Comparison of ENCODE assay signal across 13 cellular contexts in the genomic region with DNA sequence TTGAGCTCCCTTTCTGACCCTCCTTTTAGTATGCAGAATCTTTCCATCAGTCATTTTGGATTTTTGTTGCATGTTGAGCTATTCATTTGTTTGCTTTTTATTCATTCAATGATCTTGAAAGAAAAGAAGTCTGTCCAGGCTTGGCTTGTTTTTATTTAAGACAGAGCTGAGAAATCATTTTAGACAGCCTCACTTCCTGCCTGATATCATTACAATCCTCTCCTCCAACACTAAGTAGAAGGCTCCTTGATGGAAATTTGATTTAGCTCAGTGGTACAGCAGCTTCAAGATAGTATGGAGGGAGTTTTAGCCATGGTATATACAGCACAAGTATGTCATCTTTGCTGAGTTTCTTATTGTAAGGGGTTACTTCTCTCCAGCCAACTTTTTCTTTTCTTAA. TPM values are rescaled to one million over a fixed set of nuclear protein-coding genes. Genes with fewer than 3 reads are reported as not detected.
DNase-seq lines count a peak whose midpoint lies in the region; ATAC-seq, FAIRE-seq and TF ChIP-seq lines count a peak whose summit lies in the region.
"Had no signal": no experiment of that assay in that cellular context is flagged by ENCODE, and none has a peak within 500 bp of the region (broad histone marks: within the 10 kb centered on the region; RNA-seq: fewer than 3 reads in every experiment).

No MANE protein-coding gene starts in this region.

- H3K27me3 ChIP-seq in HCT116 (ENCODE audit: insufficient read depth, low read length): no peaks in the 10 kb centered on the region
- no peaks in the 10 kb centered on the region for H3K27me3 ChIP-seq in K562 (ENCODE audit: control insufficient read depth in 2 of 2, insufficient read depth in 2 of 2, low read length in 2 of 2)
- no peaks in the 10 kb centered on the region for H3K27me3 ChIP-seq in skeletal muscle tissue (ENCODE audit: control insufficient read depth in 3 of 3, insufficient read depth in 3 of 3, low read length in 3 of 3)

- no peaks in the 10 kb centered on the region for H3K9me1 ChIP-seq in K562 (ENCODE audit: control insufficient read depth, insufficient read depth, low read length)

- no peaks in the 10 kb centered on the region for H3K9me2 ChIP-seq in HCT116 (ENCODE audit: insufficient read depth)

- H3K36me3 Mint-ChIP-seq in progenitor cell of endocrine pancreas (ENCODE audit: insufficient read depth): peaks cover 4% of the 10 kb centered on the region

- TF ChIP-seq POLR2A in HCT116 (IDR thresholded peaks at IDR 0.05; ENCODE audit: borderline replicate concordance, extremely low read depth, insufficient read depth, insufficient read length): no peak
- no peak for TF ChIP-seq POLR2A in K562 (conservative IDR thresholded peaks at IDR 0.05)

- DNase-seq in HCT116 (ENCODE audit: low read depth, low spot score) (no peak), K562 (ENCODE audit: extremely low read depth in 1 of 4, low spot score in 3 of 4) (no peak), left ventricle myocardium superior (no peak), progenitor cell of endocrine pancreas (ENCODE audit: low spot score, unreplicated experiment) (no peak)
- DNase-seq in activated CD8-positive, alpha-beta memory T cell treated with anti-CD3 and anti-CD28 coated beads for 24 hours: no peak
- DNase-seq: activated naive CD8-positive, alpha-beta T cell treated with anti-CD3 and anti-CD28 coated beads, Interleukin-2, amount 10 ng/mL, durations not matched to agents 7 days and 5 days; effector CD4-positive, alpha-beta T cell; hippocampal formation had no signal

- FAIRE-seq in K562 (lab: Jason Lieb, UNC): peak; percentile 49

- peaks cover 25% of the 10 kb centered on the region for H3K4me1 Mint-ChIP-seq in progenitor cell of endocrine pancreas (ENCODE audit: low read depth)

- no peak overlapping the region for H3K4me3 Mint-ChIP-seq in progenitor cell of endocrine pancreas (ENCODE audit: low read depth)
- H3K4me3 Mint-ChIP-seq: activated naive CD8-positive, alpha-beta T cell treated with anti-CD3 and anti-CD28 coated beads, Interleukin-2, amount 10 ng/mL, durations not matched to agents 7 days and 5 days; B cell; T-helper 2 cell treated with Interferon-gamma antibody and Interleukin-4, amounts not matched to agents 5 μg/mL and 100 μg/mL, for 36 hours had no signal

- RAD21 ChIA-PET in HCT116 (lab: Charles Lee; ENCODE audit: low non-redundant PET in 1 of 2, low total read pairs in 2 of 2, uncharacterized antibody in 2 of 2, unreplicated experiment in 2 of 2): no interaction called here

- H3K4me3 ChIP-seq in HCT116 (replicated peaks in 1 of 2; ENCODE audit: low read depth in 1 of 2, low read length in 2 of 2) (no peak overlapping the region), K562 (no peak overlapping the region), skeletal muscle tissue (ENCODE audit: low read length in 3 of 3) (peak overlapping the region in 1 of 3 donors; percentile 20)

- H4K20me1 ChIP-seq in HCT116 (ENCODE audit: insufficient read depth): no peaks in the 10 kb centered on the region
- H4K20me1 ChIP-seq in K562 (replicated peaks; ENCODE audit: control insufficient read depth, insufficient read depth, low read length): no peaks in the 10 kb centered on the region

- TF ChIP-seq RAD21 in HCT116 (IDR thresholded peaks at IDR 0.05; ENCODE audit: low read depth): no peak
- TF ChIP-seq RAD21 in K562 (CRISPR knock-in tag; conservative IDR thresholded peaks at IDR 0.05 in 1 of 2, IDR thresholded peaks at IDR 0.05 in 1 of 2): no peak

- H3K36me3 ChIP-seq in HCT116 (ENCODE audit: control insufficient read depth in 1 of 2, insufficient read depth in 2 of 2, low read length in 2 of 2) (no peaks in the 10 kb centered on the region), K562 (ENCODE audit: control insufficient read depth, insufficient read depth, low read length) (no peaks in the 10 kb centered on the region; the same call in 2 of the 3 replicates), skeletal muscle tissue (ENCODE audit: control insufficient read depth in 3 of 3, insufficient read depth in 3 of 3, low read length in 3 of 3) (no peaks in the 10 kb centered on the region)

- POLR2A ChIA-PET in HCT116 (lab: Charles Lee): interaction anchor here (1.0 to 2.3 kb wide), 5 partner anchors 9 to 108 kb away, joined by 3 to 11 read pairs (median 4); a partner anchor contains a TSS
- POLR2A ChIA-PET in K562 (lab: Yijun Ruan, JAX): interaction anchor here (0.9 to 3.0 kb wide), 6 partner anchors 9 to 59 kb away, joined by 3 to 15 read pairs (median 4); a partner anchor contains a TSS

- no peaks in the 10 kb centered on the region for H3K27me3 Mint-ChIP-seq in progenitor cell of endocrine pancreas
- H3K27me3 Mint-ChIP-seq: activated naive CD8-positive, alpha-beta T cell treated with anti-CD3 and anti-CD28 coated beads, Interleukin-2, amount 10 ng/mL, durations not matched to agents 7 days and 5 days; B cell had no signal

- no peak overlapping the region for H2AFZ ChIP-seq in HCT116 (ENCODE audit: low read depth, low read length, poor library complexity, severe bottlenecking)
- H2AFZ ChIP-seq in K562 (ENCODE audit: low read depth, low read length): no peak overlapping the region

- CTCF ChIA-PET in HCT116 (lab: Charles Lee) (no interaction called here), K562 (lab: Yijun Ruan, JAX; ENCODE audit: low intra/inter-chr PET ratio) (no interaction called here)

- H3K9me3 Mint-ChIP-seq in progenitor cell of endocrine pancreas (ENCODE audit: low read depth): no peaks in the 10 kb centered on the region
- H3K9me3 Mint-ChIP-seq: activated naive CD8-positive, alpha-beta T cell treated with anti-CD3 and anti-CD28 coated beads, Interleukin-2, amount 10 ng/mL, durations not matched to agents 7 days and 5 days; T-helper 2 cell treated with Interferon-gamma antibody and Interleukin-4, amounts not matched to agents 5 μg/mL and 100 μg/mL, for 36 hours had no signal

- no TSS peak for BruUV-seq in HCT116 (replicated peaks; lab: Mats Ljungman, UMichigan)
- no TSS peak for BruUV-seq in K562 (replicated peaks; lab: Mats Ljungman, UMichigan)

- intact Hi-C loops in HCT116 (cut with micrococcal nuclease) (no loop called here), K562 (cut with micrococcal nuclease) (no loop called here), left ventricle myocardium superior (cut with micrococcal nuclease) (no loop called here)

- no peak for TF ChIP-seq CTCF in HCT116 (IDR thresholded peaks at IDR 0.05 in 2 of 3, conservative IDR thresholded peaks at IDR 0.05 in 1 of 3; ENCODE audit: borderline replicate concordance in 1 of 3, insufficient read depth in 1 of 3, low read depth in 2 of 3, low read length in 2 of 3)
- no peak for TF ChIP-seq CTCF in K562 (IDR thresholded peaks at IDR 0.05 in 2 of 3, conservative IDR thresholded peaks at IDR 0.05 in 1 of 3; ENCODE audit: insufficient read depth in 2 of 3, low read depth in 1 of 3, low read length in 3 of 3)
- no peak for TF ChIP-seq CTCF in progenitor cell of endocrine pancreas (IDR thresholded peaks at IDR 0.05; ENCODE audit: unreplicated experiment)

- H3K79me2 ChIP-seq in HCT116 (ENCODE audit: insufficient read depth, low read length) (peaks cover 77% of the 10 kb centered on the region), K562 (ENCODE audit: control insufficient read depth, insufficient read depth, low read length) (peaks cover 92% of the 10 kb centered on the region)

- peak overlapping the region; percentile 57 for H3K27ac ChIP-seq in HCT116 (ENCODE audit: low read depth, low read length)
- H3K27ac ChIP-seq in K562 (ENCODE audit: extremely low read depth, low read depth, low read length): peak overlapping the region; percentile 75; the same call in 2 of the 3 replicates
- peak overlapping the region; percentile 48 for H3K27ac ChIP-seq in skeletal muscle tissue (ENCODE audit: low read depth, low read length)

- in situ Hi-C loops in K562 (cut with MboI): no loop called here

- H3K27ac Mint-ChIP-seq in progenitor cell of endocrine pancreas: no peak overlapping the region
- H3K27ac Mint-ChIP-seq: activated naive CD8-positive, alpha-beta T cell treated with anti-CD3 and anti-CD28 coated beads, Interleukin-2, amount 10 ng/mL, durations not matched to agents 7 days and 5 days; B cell; T-helper 2 cell treated with Interferon-gamma antibody and Interleukin-4, amounts not matched to agents 5 μg/mL and 100 μg/mL, for 36 hours had no signal

- H3K9me3 ChIP-seq in HCT116 (ENCODE audit: control insufficient read depth in 1 of 2, insufficient read depth in 1 of 2, low read depth in 1 of 2, low read length in 2 of 2): no peaks in the 10 kb centered on the region
- no peaks in the 10 kb centered on the region for H3K9me3 ChIP-seq in K562 (replicated peaks; ENCODE audit: control insufficient read depth, insufficient read depth, low read depth, low read length)
- H3K9me3 ChIP-seq in skeletal muscle tissue (ENCODE audit: control insufficient read depth in 3 of 3, low read length in 3 of 3): no peaks in the 10 kb centered on the region

- H3K9ac ChIP-seq in HCT116 (ENCODE audit: low read length) (no peak overlapping the region), K562 (ENCODE audit: insufficient read depth in 1 of 2, low read depth in 2 of 2, low read length in 2 of 2) (peak overlapping the region in 1 of 2 experiments; percentile 52; a peak in 1 of 4 replicates), skeletal muscle tissue (ENCODE audit: low read depth in 1 of 3, low read length in 3 of 3) (no peak overlapping the region)

- ATAC-seq in HCT116 (no peak), K562 (peak; percentile 43), left ventricle myocardium superior (peak; percentile 26), GM19455 (IDR thresholded peaks at IDR 0.05; ENCODE audit: unreplicated experiment) (no peak), HG02610 (IDR thresholded peaks at IDR 0.05; ENCODE audit: unreplicated experiment) (no peak)

- TF ChIP-seq EP300 in K562 (IDR thresholded peaks at IDR 0.05; ENCODE audit: low read length): no peak

- H3K4me2 ChIP-seq in HCT116 (ENCODE audit: low read length) (no peak overlapping the region), K562 (ENCODE audit: insufficient read depth, low read length) (no peak overlapping the region)

- H3K4me1 ChIP-seq in HCT116 (ENCODE audit: control insufficient read depth in 1 of 2, insufficient read depth in 2 of 2, low read length in 2 of 2) (peaks cover 63 to 75% of the 10 kb centered on the region in 2 experiments), K562 (replicated peaks in 1 of 2; ENCODE audit: control insufficient read depth in 2 of 2, insufficient read depth in 2 of 2, low read length in 2 of 2) (peaks cover 0 to 20% of the 10 kb centered on the region in 2 experiments; a peak in 4 of 5 replicates), skeletal muscle tissue (ENCODE audit: control insufficient read depth in 3 of 3, insufficient read depth in 3 of 3, low read length in 3 of 3) (peaks cover 19 to 49% (median 45%) of the 10 kb centered on the region in 3 donors)

RNA-seq across cellular contexts. Expression of a gene that starts 28.4 kb away (rescaled TPM):
- 73.9 TPM for total RNA-seq in HCT116 (2021; ENCODE audit: unreplicated experiment)
- 40.8 and 43.6 TPM in 2 replicates for polyA plus RNA-seq in HCT116 (2012)
- 15.8 and 50.2 TPM in 2 replicates for total RNA-seq in K562 (2011; cell fraction: chromatin; rRNA removed; ENCODE audit: low replicate concordance)
- 6.8 and 9.1 TPM in 2 replicates for total RNA-seq in K562 (2011; cell fraction: nucleolus; rRNA removed)
- 14.8 and 18.3 TPM in 2 replicates for total RNA-seq in K562 (2011; cell fraction: nucleoplasm; rRNA removed)
- total RNA-seq in K562 (2014; rRNA removed): 13.8 and 14.1 TPM in 2 replicates
- total RNA-seq in K562 (2014; rRNA removed; fragmentation: Illumina TruSeq; extraction: Trizol): 22.8 and 26.7 TPM in 2 replicates
- 6.3 and 7.5 TPM in 2 replicates for total RNA-seq in K562 (2015; rRNA removed; fragmentation: Illumina TruSeq; extraction: Trizol)
- total RNA-seq in K562 (2021): 22.0 and 24.8 TPM in 2 replicates
- polyA plus RNA-seq in K562 (2011; rRNA removed): 14.7 and 16.8 TPM in 2 replicates
- polyA plus RNA-seq in K562 (2011; cell fraction: cytosol; rRNA removed): 8.7 and 16.4 TPM in 2 replicates
- polyA plus RNA-seq in K562 (2011; cell fraction: nucleus; rRNA removed): 14.1 and 16.0 TPM in 2 replicates
- 7.2 and 20.6 TPM in 2 replicates for polyA plus RNA-seq in K562 (2012)
- 18.2 and 19.6 TPM in 2 replicates for polyA plus RNA-seq in K562 (2014; fragmentation: Illumina TruSeq; extraction: Trizol)
- 10 to 100 TPM in 1 of 2 experiments, 1 to 10 TPM in 1; 7.0 to 10.5 TPM for polyA plus RNA-seq in K562 (2014; fragmentation: Nextera tagmentation; extraction: Ambion mirVana)
- polyA plus RNA-seq in K562 (2014; rRNA removed): 9.1 and 11.7 TPM in 2 replicates
- 63.7 and 74.2 TPM in 2 replicates for polyA minus RNA-seq in K562 (2011; rRNA and poly(A)+ RNA removed)
- 18.5 and 23.4 TPM in 2 replicates for polyA minus RNA-seq in K562 (2011; cell fraction: cytosol; rRNA and poly(A)+ RNA removed)
- polyA minus RNA-seq in K562 (2011; cell fraction: nucleus; rRNA and poly(A)+ RNA removed): 16.4 and 39.1 TPM in 2 replicates
- total RNA-seq in left ventricle myocardium superior: 66.7 TPM
- 30.3 TPM for total RNA-seq in skeletal muscle tissue
- total RNA-seq in progenitor cell of endocrine pancreas: 51.3 and 51.4 TPM in 2 replicates

Comparison
In these comparisons a context has a peak if more than half of its experiments do, and no peak if none do; other contexts are left out.
1. ATAC-seq: peak in K562 (single experiment) and left ventricle myocardium superior (single experiment); none in HCT116 (single experiment), GM19455 (single experiment) and HG02610 (single experiment).
2. Peak in every context shown above with its lines, with median percentiles within 50 percentile points of each other: H3K27ac ChIP-seq.